In the genomic region with DNA sequence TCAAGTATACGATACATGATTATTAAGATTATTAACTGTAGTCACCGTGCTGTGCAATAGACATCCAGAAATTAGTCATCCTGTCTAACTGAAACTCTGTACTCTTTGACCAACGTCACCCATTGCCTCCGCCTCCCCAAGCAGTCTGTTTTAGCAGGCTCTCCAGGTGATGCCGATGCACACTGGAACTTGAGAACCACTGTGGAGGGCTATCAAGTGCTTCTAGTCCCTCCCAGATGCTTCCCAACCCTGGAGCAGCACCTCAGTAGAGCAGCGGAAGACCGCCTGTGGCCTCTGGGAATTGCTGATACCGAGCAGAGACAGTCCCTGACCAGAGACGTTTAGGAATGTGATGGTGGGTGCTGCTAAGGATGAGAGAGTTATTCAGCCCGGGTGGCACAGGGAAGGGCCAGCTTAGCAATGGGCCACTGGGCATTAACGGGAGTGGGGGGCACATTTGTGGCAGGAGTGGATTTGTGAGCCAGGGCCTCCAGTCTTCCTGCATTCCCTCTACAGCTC, we compare ENCODE assay signal across 11 cellular contexts. TPM values are rescaled to one million over a fixed set of nuclear protein-coding genes. Genes with fewer than 3 reads are reported as not detected.
DNase-seq lines count a peak whose midpoint lies in the region; ATAC-seq, FAIRE-seq and TF ChIP-seq lines count a peak whose summit lies in the region.
"Had no signal": no experiment of that assay in that cellular context is flagged by ENCODE, and none has a peak within 500 bp of the region (broad histone marks: within the 10 kb centered on the region; RNA-seq: fewer than 3 reads in every experiment).

No MANE protein-coding gene starts in this region.

- H3K27me3 Mint-ChIP-seq in stimulated activated naive CD8-positive, alpha-beta T cell treated with anti-CD3 and anti-CD28 coated beads, Interleukin-15, amount 100 ng/mL, for 72 hours: peaks cover 17% of the 10 kb centered on the region

- H3K9me3 Mint-ChIP-seq in stimulated activated naive CD8-positive, alpha-beta T cell treated with anti-CD3 and anti-CD28 coated beads, Interleukin-15, amount 100 ng/mL, for 72 hours: no peaks in the 10 kb centered on the region

- FAIRE-seq in GM12891 (lab: Jason Lieb, UNC): no peak

- DNase-seq in GM12891 (ENCODE audit: insufficient read length, low spot score) (peak; percentile 24), astrocyte of the hippocampus (ENCODE audit: low read depth, low spot score) (peak; percentile 29), SW480 (ENCODE audit: low spot score) (no peak), NCI-H1694 (lab: John Stamatoyannopoulos, UW) (no peak), EL (no peak)
- DNase-seq in stimulated activated naive CD8-positive, alpha-beta T cell treated with anti-CD3 and anti-CD28 coated beads, Interleukin-15, amount 100 ng/mL, for 72 hours: no peak
- DNase-seq: activated CD4-positive, alpha-beta T cell treated with anti-CD3 and anti-CD28 coated beads, Interleukin-2, amount 50 U/mL, for 48 hours; MG63; stimulated activated CD4-positive, alpha-beta T cell treated with anti-CD3 and anti-CD28 coated beads, Interleukin-1b, Interleukin-23, amount 100 ng/mL, for 48 hours had no signal

- ATAC-seq in GM19463 (IDR thresholded peaks at IDR 0.05; ENCODE audit: unreplicated experiment): peak; percentile 85
- ATAC-seq in HG03066 (IDR thresholded peaks at IDR 0.05; ENCODE audit: low read depth, unreplicated experiment): peak; percentile 51
- ATAC-seq in stimulated activated naive CD8-positive, alpha-beta T cell treated with anti-CD3 and anti-CD28 coated beads, Interleukin-15, amount 100 ng/mL, for 72 hours: no peak

- H3K27ac Mint-ChIP-seq in stimulated activated naive CD8-positive, alpha-beta T cell treated with anti-CD3 and anti-CD28 coated beads, Interleukin-15, amount 100 ng/mL, for 72 hours: no peak overlapping the region

- H3K4me1 Mint-ChIP-seq in stimulated activated naive CD8-positive, alpha-beta T cell treated with anti-CD3 and anti-CD28 coated beads, Interleukin-15, amount 100 ng/mL, for 72 hours: no peaks in the 10 kb centered on the region

- no peak for TF ChIP-seq POLR2A in GM12891 (IDR thresholded peaks at IDR 0.05; ENCODE audit: low read depth, low read length)

- no peak overlapping the region for H3K4me3 Mint-ChIP-seq in stimulated activated naive CD8-positive, alpha-beta T cell treated with anti-CD3 and anti-CD28 coated beads, Interleukin-15, amount 100 ng/mL, for 72 hours

TF ChIP-seq in GM12891, 5 proteins besides CTCF, POLR2A, EP300 and RAD21:
- no peak for TF ChIP-seq SPI1 (IDR thresholded peaks at IDR 0.05; ENCODE audit: low read depth, low read length)
- no peak for TF ChIP-seq POU2F2 (IDR thresholded peaks at IDR 0.05; ENCODE audit: low read depth, low read length)
- no peak for TF ChIP-seq POLR2AphosphoS5 (IDR thresholded peaks at IDR 0.05; ENCODE audit: low read depth, low read length)
- TF ChIP-seq PAX5 (IDR thresholded peaks at IDR 0.05; ENCODE audit: insufficient read depth, low read length, severe bottlenecking): no peak
- no peak for TF ChIP-seq TAF1 (IDR thresholded peaks at IDR 0.05; ENCODE audit: low read depth, low read length)

RNA-seq across cellular contexts. Expression of a gene that starts 50.7 kb away (rescaled TPM):
- 0.40 TPM for polyA plus RNA-seq in GM12891 (2012; ENCODE audit: low read depth, missing spikeins)

Comparison
In these comparisons a context has a peak if more than half of its experiments do, and no peak if none do; other contexts are left out.
1. DNase-seq: peak in GM12891 (single experiment) and astrocyte of the hippocampus (single experiment); none in stimulated activated naive CD8-positive, alpha-beta T cell treated with anti-CD3 and anti-CD28 coated beads, Interleukin-15, amount 100 ng/mL, for 72 hours (0 of 2), SW480 (single experiment), NCI-H1694 (single experiment) and EL (single experiment).